In the genomic region with DNA sequence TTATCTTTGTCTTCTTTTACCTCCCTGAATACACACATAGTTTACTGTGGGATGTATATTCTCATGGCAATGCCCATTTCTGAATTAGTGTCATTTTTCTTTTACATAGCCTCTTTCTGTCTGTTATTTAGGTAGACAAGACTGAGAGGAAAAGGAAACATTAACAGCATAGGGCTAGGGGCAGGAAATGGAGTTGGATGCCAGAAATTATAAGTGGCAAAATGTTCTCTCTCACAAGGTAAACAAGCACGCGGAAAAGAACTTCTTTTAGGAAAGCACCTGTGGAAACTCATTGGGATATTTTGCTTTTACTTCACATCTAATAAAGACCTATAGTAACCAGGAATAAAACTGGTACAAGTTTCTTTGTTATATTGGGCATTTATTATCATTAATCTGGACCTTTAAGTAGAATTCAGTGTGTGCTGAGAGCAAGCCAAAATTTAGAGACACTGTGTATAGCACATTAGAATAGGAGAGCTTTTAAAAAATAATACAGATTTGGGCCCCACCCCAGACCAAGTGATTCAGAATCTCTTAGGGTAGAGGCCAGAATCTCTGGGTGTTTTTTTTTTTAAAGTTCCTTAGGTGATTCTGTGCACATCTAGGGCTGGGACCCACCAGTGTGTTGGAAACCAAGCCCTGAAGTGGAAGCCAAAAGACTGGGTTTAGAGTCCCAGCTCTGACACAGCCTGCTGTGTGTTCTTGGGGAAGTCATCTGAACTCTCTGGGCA, we compare ENCODE assay signal across 20 cellular contexts.
"Had no signal": no experiment of that assay in that cellular context is flagged by ENCODE, and none has a peak within 500 bp of the region (broad histone marks: within the 10 kb centered on the region; RNA-seq: fewer than 3 reads in every experiment).

No MANE protein-coding gene starts in this region.

- H3K27ac ChIP-seq: epithelial cell of prostate, neural progenitor cell, ovary, WERI-Rb-1 had no signal

- DNase-seq: activated CD4-positive, alpha-beta memory T cell treated with anti-CD3 and anti-CD28 coated beads, Interleukin-2, amount 10 ng/mL, durations not matched to agents 7 days and 5 days; activated gamma-delta T cell; activated T-cell treated with anti-CD3 and anti-CD28 coated beads, Interleukin-2, amount 50 U/mL, for 48 hours; amniotic stem cell; cortex of kidney; effector memory CD4-positive, alpha-beta T cell; heart left ventricle; left cardiac atrium; ovary; SK-N-SH; stimulated activated CD4-positive, alpha-beta T cell treated with anti-CD3 and anti-CD28 coated beads, Interleukin-12 subunit alpha, Interleukin-12 subunit beta, amount 100 ng/mL, for 4 hours; stimulated activated CD4-positive, alpha-beta T cell treated with anti-CD3 and anti-CD28 coated beads, Interleukin-2, amount 100 ng/mL, for 24 hours; T-cell; thyroid gland; WERI-Rb-1 had no signal

- ATAC-seq: left cardiac atrium; stimulated activated memory B cell treated with anti-CD40 and anti-IgM and Interleukin-4, amounts not matched to agents 10 μg/mL and 1 μg/mL and 100 μg/mL, for 72 hours; T-cell had no signal

- H3K27ac Mint-ChIP-seq: activated CD4-positive, alpha-beta memory T cell treated with anti-CD3 and anti-CD28 coated beads, Interleukin-2, amount 10 ng/mL, durations not matched to agents 7 days and 5 days; activated naive CD8-positive, alpha-beta T cell; neural progenitor cell; stimulated activated memory B cell treated with anti-CD40 and anti-IgM and Interleukin-4, amounts not matched to agents 10 μg/mL and 1 μg/mL and 100 μg/mL, for 72 hours; T-cell had no signal

- H3K4me2 ChIP-seq: neural progenitor cell, SK-N-SH had no signal

- H2AFZ ChIP-seq: neural progenitor cell had no signal

- H3K4me1 Mint-ChIP-seq: neural progenitor cell had no signal

- H3K4me1 ChIP-seq: neural progenitor cell had no signal

- H3K4me3 Mint-ChIP-seq: activated CD4-positive, alpha-beta memory T cell treated with anti-CD3 and anti-CD28 coated beads, Interleukin-2, amount 10 ng/mL, durations not matched to agents 7 days and 5 days; activated naive CD8-positive, alpha-beta T cell; central memory CD8-positive, alpha-beta T cell; neural progenitor cell; stimulated activated memory B cell treated with anti-CD40 and anti-IgM and Interleukin-4, amounts not matched to agents 10 μg/mL and 1 μg/mL and 100 μg/mL, for 72 hours; T-cell had no signal

- H3K27me3 Mint-ChIP-seq: activated CD4-positive, alpha-beta memory T cell treated with anti-CD3 and anti-CD28 coated beads, Interleukin-2, amount 10 ng/mL, durations not matched to agents 7 days and 5 days had no signal

- H3K36me3 ChIP-seq: heart left ventricle, neural progenitor cell, ovary, thyroid gland, WERI-Rb-1 had no signal

- H3K9me3 ChIP-seq: heart left ventricle, ovary, SK-N-SH, thyroid gland had no signal

- H3K9me2 ChIP-seq: SK-N-SH had no signal

- H3K4me3 ChIP-seq: heart left ventricle, neural progenitor cell, ovary, thyroid gland had no signal

- H3K9ac ChIP-seq: neural progenitor cell, SK-N-SH had no signal

- H3K36me3 Mint-ChIP-seq: activated naive CD8-positive, alpha-beta T cell; neural progenitor cell; stimulated activated memory B cell treated with anti-CD40 and anti-IgM and Interleukin-4, amounts not matched to agents 10 μg/mL and 1 μg/mL and 100 μg/mL, for 72 hours; T-cell had no signal

- H3K9me3 Mint-ChIP-seq: activated CD4-positive, alpha-beta memory T cell treated with anti-CD3 and anti-CD28 coated beads, Interleukin-2, amount 10 ng/mL, durations not matched to agents 7 days and 5 days; central memory CD8-positive, alpha-beta T cell; neural progenitor cell; stimulated activated memory B cell treated with anti-CD40 and anti-IgM and Interleukin-4, amounts not matched to agents 10 μg/mL and 1 μg/mL and 100 μg/mL, for 72 hours; T-cell had no signal

- H3K27me3 ChIP-seq: heart left ventricle, neural progenitor cell, ovary, thyroid gland had no signal
